19 cellular contexts compared by ENCODE assay signal in the genomic region with DNA sequence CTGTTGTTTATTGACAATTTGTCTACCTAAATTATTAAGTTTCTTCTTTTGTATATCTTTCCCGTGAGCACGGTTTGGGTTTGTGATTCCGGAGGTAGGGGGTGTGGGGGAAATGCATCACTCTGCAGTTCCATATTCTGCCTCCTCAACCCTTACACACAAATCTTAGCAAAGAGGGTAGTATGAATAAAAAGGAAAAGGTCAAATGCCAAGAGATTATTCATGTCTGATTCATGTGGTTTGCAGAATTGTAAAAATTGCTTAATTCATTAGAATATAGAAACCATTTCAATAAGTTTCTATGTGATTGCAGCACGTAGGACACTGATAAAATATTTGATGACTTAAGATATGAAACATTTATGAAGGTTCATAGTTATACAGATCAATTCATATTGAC.
DNase-seq lines count a peak whose midpoint lies in the region; ATAC-seq and TF ChIP-seq lines count a peak whose summit lies in the region.
"Had no signal": no experiment of that assay in that cellular context is flagged by ENCODE, and none has a peak within 500 bp of the region (broad histone marks: within the 10 kb centered on the region; RNA-seq: fewer than 3 reads in every experiment).

No MANE protein-coding gene starts in this region.

- H3K9ac ChIP-seq in GM23248 (no peak overlapping the region), PC-3 (ENCODE audit: low read length) (no peak overlapping the region; the same call in 1 of the 2 replicates)

- H3K4me1 ChIP-seq in GM23248 (ENCODE audit: insufficient read depth) (peaks cover 9% of the 10 kb centered on the region; the same call in 1 of the 2 replicates), PC-3 (ENCODE audit: insufficient read depth, low read length) (peaks cover 18% of the 10 kb centered on the region)
- H3K4me1 ChIP-seq: A549, HAP-1, Peyer's patch had no signal

- CTCF ChIA-PET in PC-3 (lab: Charles Lee) = no interaction called here

- H3K27ac ChIP-seq in GM23248 (no peak overlapping the region), PC-3 (ENCODE audit: low read length) (peak overlapping the region; percentile 58)
- H3K27ac ChIP-seq: A549, Peyer's patch had no signal

- H3K27me3 ChIP-seq in GM23248 (replicated peaks; ENCODE audit: insufficient read depth) = no peaks in the 10 kb centered on the region
- no peaks in the 10 kb centered on the region for H3K27me3 ChIP-seq in PC-3 (ENCODE audit: low read length)
- H3K27me3 ChIP-seq: Peyer's patch had no signal

- H3F3A ChIP-seq in GM23248 (ENCODE audit: insufficient read depth) (no peaks in the 10 kb centered on the region), PC-3 (ENCODE audit: low read length, unreplicated experiment) (no peaks in the 10 kb centered on the region)

- TF ChIP-seq CTCF in PC-3 (conservative IDR thresholded peaks at IDR 0.05; ENCODE audit: low read depth, low read length) (no peak), choroid plexus epithelial cell (conservative IDR thresholded peaks at IDR 0.05; ENCODE audit: low read depth, low read length) (no peak), foreskin fibroblast (IDR thresholded peaks at IDR 0.05; ENCODE audit: low read depth, low read length) (no peak)

- H3K36me3 ChIP-seq in GM23248 (ENCODE audit: low read depth) (no peaks in the 10 kb centered on the region), PC-3 (ENCODE audit: low read depth, low read length) (no peaks in the 10 kb centered on the region)
- H3K36me3 ChIP-seq: HAP-1, Peyer's patch had no signal

- no peaks in the 10 kb centered on the region for H3K79me2 ChIP-seq in GM23248 (ENCODE audit: insufficient read depth)
- no peaks in the 10 kb centered on the region for H3K79me2 ChIP-seq in PC-3 (ENCODE audit: low read length)

- POLR2A ChIA-PET in PC-3 (lab: Charles Lee; ENCODE audit: unreplicated experiment) = no interaction called here

- H2AFZ ChIP-seq in GM23248 = no peak overlapping the region
- peak overlapping the region; percentile 33 for H2AFZ ChIP-seq in PC-3 (ENCODE audit: low read length)

- peak; percentile 24 for DNase-seq in GM23248
- DNase-seq in PC-3 = peak; percentile 93
- DNase-seq in choroid plexus epithelial cell (ENCODE audit: low read depth) = peak; percentile 36
- DNase-seq in foreskin fibroblast = peak; percentile 32 to 70
- DNase-seq in left ventricle myocardium superior = no peak
- DNase-seq in cortex of kidney (lab: John Stamatoyannopoulos, UW) = no peak
- DNase-seq in middle frontal gyrus (ENCODE audit: extremely low spot score, low spot score) = no peak
- DNase-seq: COR-L47, DMS153, KG1, NCI-H1105 treated with DMSO at 0.1 percent for 48 hours, NCI-H1930, NCI-H2171, NCI-H446 treated with DMSO at 0.1 percent for 48 hours, NCI-H748 treated with DMSO at 0.1 percent for 48 hours, Peyer's patch had no signal

- BruUV-seq in PC-3 (replicated peaks; lab: Mats Ljungman, UMichigan) = no TSS peak

- ATAC-seq in PC-3 (peak; percentile 97), left ventricle myocardium superior (no peak), GM21737 (IDR thresholded peaks at IDR 0.05; ENCODE audit: unreplicated experiment) (no peak)
- ATAC-seq: A549 had no signal

- 80 to 86% methylated on average over 4 of the region's 4 CpGs for WGBS in GM23248 (ENCODE audit: low coverage in 1 of 2, low lambda C conversion rate in 2 of 2, missing lambda C conversion rate in 2 of 2), 2 experiments

- H3K9me2 ChIP-seq in GM23248 (ENCODE audit: insufficient read depth) = no peaks in the 10 kb centered on the region
- H3K9me2 ChIP-seq in PC-3 (replicated peaks; ENCODE audit: low read length) = no peaks in the 10 kb centered on the region

- H3K4me2 ChIP-seq in GM23248 (ENCODE audit: unreplicated experiment) (no peak overlapping the region), PC-3 (ENCODE audit: low read length) (peak overlapping the region; percentile 51)
- H3K4me2 ChIP-seq: A549 had no signal

- in situ Hi-C loops in GM23248 (cut with MboI) = no loop called here

- no peaks in the 10 kb centered on the region for H3K9me3 ChIP-seq in GM23248 (ENCODE audit: low read depth)
- H3K9me3 ChIP-seq in PC-3 (ENCODE audit: low read length) = no peaks in the 10 kb centered on the region
- H3K9me3 ChIP-seq: A549, HAP-1, Peyer's patch had no signal

- intact Hi-C loops in PC-3 (cut with micrococcal nuclease) = no loop called here
- intact Hi-C loops in left ventricle myocardium superior (cut with micrococcal nuclease) = no loop called here

- H3K4me3 ChIP-seq in GM23248 (no peak overlapping the region), PC-3 (ENCODE audit: low read length) (peak overlapping the region; percentile 6; the same call in 1 of the 2 replicates), choroid plexus epithelial cell (ENCODE audit: low read depth, low read length) (no peak overlapping the region), foreskin fibroblast (ENCODE audit: low read depth in 1 of 2, low read length in 2 of 2) (no peak overlapping the region)
- H3K4me3 ChIP-seq: A549, HAP-1, Peyer's patch had no signal

- H4K20me1 ChIP-seq in GM23248 (ENCODE audit: insufficient read depth) = no peaks in the 10 kb centered on the region
- no peaks in the 10 kb centered on the region for H4K20me1 ChIP-seq in PC-3 (ENCODE audit: low read length)

Comparison
In these comparisons a context has a peak if more than half of its experiments do, and no peak if none do; other contexts are left out.
1. DNase-seq: peak in GM23248 (single experiment), PC-3 (single experiment), choroid plexus epithelial cell (single experiment) and foreskin fibroblast (2 of 2); none in left ventricle myocardium superior (single experiment), cortex of kidney (single experiment) and middle frontal gyrus (single experiment).